In the genomic region with DNA sequence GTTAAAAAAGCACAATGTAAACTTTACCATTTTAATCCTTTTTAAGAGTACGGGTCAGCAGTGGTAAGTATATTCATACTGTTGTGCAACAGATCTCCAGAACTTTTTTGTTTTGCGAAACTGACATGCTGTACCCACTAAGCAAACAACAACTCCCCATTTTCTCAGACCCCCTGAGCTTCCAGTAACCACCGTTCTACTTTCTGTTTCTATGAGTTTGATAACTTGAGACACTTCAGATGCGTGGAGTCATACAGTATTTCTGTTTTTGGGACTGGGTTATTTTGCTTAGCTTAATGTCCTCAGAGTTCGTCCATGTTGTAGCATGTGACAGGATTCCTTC, we compare ENCODE assay signal across 8 cellular contexts. TPM values are rescaled to one million over a fixed set of nuclear protein-coding genes. Genes with fewer than 3 reads are reported as not detected.
DNase-seq lines count a peak whose midpoint lies in the region; ATAC-seq lines count a peak whose summit lies in the region.
"Had no signal": no experiment of that assay in that cellular context is flagged by ENCODE, and none has a peak within 500 bp of the region (broad histone marks: within the 10 kb centered on the region; RNA-seq: fewer than 3 reads in every experiment).

No MANE protein-coding gene starts in this region.

- peak overlapping the region; percentile 91 for H3K27ac Mint-ChIP-seq in central memory CD8-positive, alpha-beta T cell (ENCODE audit: low read depth)
- peak overlapping the region; percentile 96 for H3K27ac Mint-ChIP-seq in stimulated activated effector memory CD8-positive, alpha-beta T cell treated with anti-CD3 and anti-CD28 coated beads, Interleukin-12 subunit alpha, Interleukin-12 subunit beta, amount 100 ng/mL, for 72 hours

- no peak overlapping the region for H3K4me3 ChIP-seq in Karpas-422 (ENCODE audit: low read length)

- H3K9ac ChIP-seq in Karpas-422 (ENCODE audit: low read length) = no peak overlapping the region

- no peaks in the 10 kb centered on the region for H3K79me2 ChIP-seq in Karpas-422 (ENCODE audit: low read length)

- H3K36me3 ChIP-seq in Karpas-422 (ENCODE audit: insufficient read depth, low read length) = no peaks in the 10 kb centered on the region

- DNase-seq in central memory CD8-positive, alpha-beta T cell (ENCODE audit: low spot score in 2 of 2) = no peak
- no peak for DNase-seq in stimulated activated effector memory CD8-positive, alpha-beta T cell treated with anti-CD3 and anti-CD28 coated beads, Interleukin-12 subunit alpha, Interleukin-12 subunit beta, amount 100 ng/mL, for 72 hours (ENCODE audit: low spot score in 2 of 2)
- DNase-seq in Karpas-422 (no peak), NCI-H1694 (lab: John Stamatoyannopoulos, UW) (no peak)
- DNase-seq in stimulated activated CD4-positive, alpha-beta T cell treated with anti-CD3 and anti-CD28 coated beads, Interleukin-15, amount 100 ng/mL, for 24 hours = no peak
- DNase-seq: NCI-H1105 treated with DMSO at 0.1 percent for 48 hours had no signal

- H3K4me3 Mint-ChIP-seq in central memory CD8-positive, alpha-beta T cell = peak overlapping the region; percentile 65
- peak overlapping the region; percentile 71 for H3K4me3 Mint-ChIP-seq in stimulated activated effector memory CD8-positive, alpha-beta T cell treated with anti-CD3 and anti-CD28 coated beads, Interleukin-12 subunit alpha, Interleukin-12 subunit beta, amount 100 ng/mL, for 72 hours

- no peak overlapping the region for H2AFZ ChIP-seq in Karpas-422 (ENCODE audit: low read length)

- no peaks in the 10 kb centered on the region for H3K9me2 ChIP-seq in Karpas-422 (replicated peaks; ENCODE audit: insufficient read depth, low read length)

- peaks cover 6% of the 10 kb centered on the region for H3K36me3 Mint-ChIP-seq in central memory CD8-positive, alpha-beta T cell (ENCODE audit: insufficient read depth)
- peaks cover 7% of the 10 kb centered on the region for H3K36me3 Mint-ChIP-seq in stimulated activated effector memory CD8-positive, alpha-beta T cell treated with anti-CD3 and anti-CD28 coated beads, Interleukin-12 subunit alpha, Interleukin-12 subunit beta, amount 100 ng/mL, for 72 hours

- no peaks in the 10 kb centered on the region for H3K9me3 ChIP-seq in Karpas-422 (ENCODE audit: low read length)

- no peaks in the 10 kb centered on the region for H4K20me1 ChIP-seq in Karpas-422 (ENCODE audit: insufficient read depth, low read depth, low read length)

- H3K27me3 Mint-ChIP-seq in central memory CD8-positive, alpha-beta T cell = no peaks in the 10 kb centered on the region

- ATAC-seq in GM19372 (IDR thresholded peaks at IDR 0.05; ENCODE audit: low read depth, unreplicated experiment) (peak; percentile 44), HG03521 (IDR thresholded peaks at IDR 0.05; ENCODE audit: unreplicated experiment) (peak; percentile 48)
- ATAC-seq in central memory CD8-positive, alpha-beta T cell (replicated peaks; ENCODE audit: extremely low read depth, poor library complexity, severe bottlenecking) = peak; percentile 48
- ATAC-seq in stimulated activated effector memory CD8-positive, alpha-beta T cell treated with anti-CD3 and anti-CD28 coated beads, Interleukin-12 subunit alpha, Interleukin-12 subunit beta, amount 100 ng/mL, for 72 hours = peak; percentile 79

- H3K4me2 ChIP-seq in Karpas-422 (ENCODE audit: low read depth, low read length, poor library complexity, severe bottlenecking) = no peak overlapping the region

- H3K4me1 ChIP-seq in Karpas-422 (ENCODE audit: low read length) = no peaks in the 10 kb centered on the region

- no peaks in the 10 kb centered on the region for H3K9me3 Mint-ChIP-seq in central memory CD8-positive, alpha-beta T cell
- no peaks in the 10 kb centered on the region for H3K9me3 Mint-ChIP-seq in stimulated activated effector memory CD8-positive, alpha-beta T cell treated with anti-CD3 and anti-CD28 coated beads, Interleukin-12 subunit alpha, Interleukin-12 subunit beta, amount 100 ng/mL, for 72 hours

- H3K27me3 ChIP-seq in Karpas-422 (ENCODE audit: low read length) = no peaks in the 10 kb centered on the region

- peaks cover 91% of the 10 kb centered on the region for H3K4me1 Mint-ChIP-seq in central memory CD8-positive, alpha-beta T cell
- peaks cover 85% of the 10 kb centered on the region for H3K4me1 Mint-ChIP-seq in stimulated activated effector memory CD8-positive, alpha-beta T cell treated with anti-CD3 and anti-CD28 coated beads, Interleukin-12 subunit alpha, Interleukin-12 subunit beta, amount 100 ng/mL, for 72 hours

- no peak overlapping the region for H3K27ac ChIP-seq in Karpas-422 (ENCODE audit: low read length)

RNA-seq across cellular contexts. Expression of gene CHST11, which starts 38.0 kb away (rescaled TPM):
- total RNA-seq in Karpas-422 (2014; rRNA removed; shearing (Covaris generic); ENCODE audit: low replicate concordance) = not detected in 2 replicates
